In genomic region chr5:176636426-176636825, GRCh38 we compare ENCODE assay signal across 31 cellular contexts. TPM values are rescaled to one million over a fixed set of nuclear protein-coding genes. Genes with fewer than 3 reads are reported as not detected.
DNase-seq lines count a peak whose midpoint lies in the region; ATAC-seq and TF ChIP-seq lines count a peak whose summit lies in the region.
"Had no signal": no experiment of that assay in that cellular context is flagged by ENCODE, and none has a peak within 500 bp of the region (broad histone marks: within the 10 kb centered on the region; RNA-seq: fewer than 3 reads in every experiment).

No MANE protein-coding gene starts in this region.

- H3K4me3 ChIP-seq in adipocyte (ENCODE audit: low read length) (no peak overlapping the region), fibroblast of pulmonary artery (replicated peaks; ENCODE audit: low read depth, low read length) (no peak overlapping the region)
- H3K4me3 ChIP-seq: BLaER1, GM12878, PC-9, SJSA1 had no signal

- H3K4me1 ChIP-seq in adipocyte (ENCODE audit: control insufficient read depth, insufficient read depth, low read length) = peaks cover 4% of the 10 kb centered on the region
- H3K4me1 ChIP-seq: SJSA1 had no signal

- DNase-seq in AG08396 (ENCODE audit: low spot score) (peak; percentile 19), AG20443 (ENCODE audit: low spot score) (peak; percentile 40), adipocyte (ENCODE audit: low read depth) (peak; percentile 24), fibroblast of pulmonary artery (ENCODE audit: low read depth) (peak; percentile 29), SW480 (ENCODE audit: low spot score) (no peak)
- no peak for DNase-seq in activated naive CD4-positive, alpha-beta T cell treated with anti-CD3 and anti-CD28 coated beads, Interleukin-2, amount 50 U/mL, for 72 hours (ENCODE audit: low spot score in 2 of 2)
- DNase-seq: CD4-positive, CD25-positive, alpha-beta regulatory T cell; EL; GDM1; KBM-7; NCI-H1105; NCI-H1436 treated with DMSO at 0.1 percent for 48 hours; NCI-H187 treated with DMSO at 0.1 percent for 48 hours; NCI-H446; NCI-H524 treated with DMSO at 0.1 percent for 48 hours; NCI-H82; NK-92 treated with Interleukin-12 subunit alpha and Interleukin-12 subunit beta, amount 100 ng/mL, for 24 hours; PC-9; Right ventricle myocardium superior had no signal

- H3K27ac Mint-ChIP-seq in activated naive CD4-positive, alpha-beta T cell treated with anti-CD3 and anti-CD28 coated beads, Interleukin-2, amount 50 U/mL, for 72 hours = no peak overlapping the region
- H3K27ac Mint-ChIP-seq: CD4-positive, CD25-positive, alpha-beta regulatory T cell had no signal

- H3K9ac ChIP-seq in adipocyte (ENCODE audit: low read length) = no peak overlapping the region
- H3K9ac ChIP-seq: BLaER1 had no signal

- H3K27me3 ChIP-seq in adipocyte (replicated peaks; ENCODE audit: control insufficient read depth, insufficient read depth, low read length) = peaks cover 38% of the 10 kb centered on the region
- H3K27me3 ChIP-seq: BLaER1 had no signal

- no peaks in the 10 kb centered on the region for H3K9me3 ChIP-seq in adipocyte (ENCODE audit: control insufficient read depth, low read length)
- H3K9me3 ChIP-seq: BLaER1, SJSA1 had no signal

- TF ChIP-seq CTCF in fibroblast of pulmonary artery (IDR thresholded peaks at IDR 0.05; ENCODE audit: low read length, missing control alignments) = no peak

- no peak for ATAC-seq in activated naive CD4-positive, alpha-beta T cell treated with anti-CD3 and anti-CD28 coated beads, Interleukin-2, amount 50 U/mL, for 72 hours
- no peak for ATAC-seq in GM19023 (IDR thresholded peaks at IDR 0.05; ENCODE audit: unreplicated experiment)
- ATAC-seq in HG02588 (IDR thresholded peaks at IDR 0.05; ENCODE audit: unreplicated experiment) = no peak
- ATAC-seq: GM12878, HCT116 had no signal

- H3K36me3 ChIP-seq in adipocyte (ENCODE audit: control insufficient read depth, insufficient read depth, low read length, severe bottlenecking) = no peaks in the 10 kb centered on the region
- H3K36me3 ChIP-seq: BLaER1, SJSA1 had no signal

- no peaks in the 10 kb centered on the region for H3K9me3 Mint-ChIP-seq in activated naive CD4-positive, alpha-beta T cell treated with anti-CD3 and anti-CD28 coated beads, Interleukin-2, amount 50 U/mL, for 72 hours

- no peaks in the 10 kb centered on the region for H3K36me3 Mint-ChIP-seq in activated naive CD4-positive, alpha-beta T cell treated with anti-CD3 and anti-CD28 coated beads, Interleukin-2, amount 50 U/mL, for 72 hours
- H3K36me3 Mint-ChIP-seq: CD4-positive, CD25-positive, alpha-beta regulatory T cell had no signal

RNA-seq across cellular contexts. Expression of gene EIF4E1B, which starts 6.0 kb away (rescaled TPM):
- total RNA-seq in activated naive CD4-positive, alpha-beta T cell treated with anti-CD3 and anti-CD28 coated beads, Interleukin-2, amount 50 U/mL, for 72 hours = not detected
- total RNA-seq: A673; CD4-positive, CD25-positive, alpha-beta regulatory T cell; GM12878; H4; HT-29; LHCN-M2; MCF 10A; PC-9; Right ventricle myocardium superior; RPMI7951; SJSA1 had no signal

RNA-seq across cellular contexts. Expression of gene SNCB, which starts 6.1 kb away (rescaled TPM):
- 1 to 10 TPM in 1 of 2 donors, not detected in 1; 1.2 TPM for total RNA-seq in activated naive CD4-positive, alpha-beta T cell treated with anti-CD3 and anti-CD28 coated beads, Interleukin-2, amount 50 U/mL, for 72 hours
- total RNA-seq: A673; CD4-positive, CD25-positive, alpha-beta regulatory T cell; GM12878; HT-29; MCF 10A; PC-9; Right ventricle myocardium superior; RPMI7951; SJSA1 had no signal

RNA-seq across cellular contexts. Expression of gene TSPAN17, which starts 10.9 kb away (rescaled TPM):
- total RNA-seq in activated naive CD4-positive, alpha-beta T cell treated with anti-CD3 and anti-CD28 coated beads, Interleukin-2, amount 50 U/mL, for 72 hours = 10 to 100 TPM; 14.3 to 30.9 TPM

RNA-seq across cellular contexts. Expression of gene GPRIN1, which starts 26.5 kb away (rescaled TPM):
- 1 to 10 TPM; 4.6 to 5.1 TPM for total RNA-seq in activated naive CD4-positive, alpha-beta T cell treated with anti-CD3 and anti-CD28 coated beads, Interleukin-2, amount 50 U/mL, for 72 hours

Comparison
In these comparisons a context has a peak if more than half of its experiments do, and no peak if none do; other contexts are left out.
1. DNase-seq: peak in AG08396 (single experiment), AG20443 (single experiment), adipocyte (single experiment) and fibroblast of pulmonary artery (single experiment); none in SW480 (single experiment) and activated naive CD4-positive, alpha-beta T cell treated with anti-CD3 and anti-CD28 coated beads, Interleukin-2, amount 50 U/mL, for 72 hours (0 of 2).